Comparison of ENCODE assay signal across 1 cellular context in the genomic region with DNA sequence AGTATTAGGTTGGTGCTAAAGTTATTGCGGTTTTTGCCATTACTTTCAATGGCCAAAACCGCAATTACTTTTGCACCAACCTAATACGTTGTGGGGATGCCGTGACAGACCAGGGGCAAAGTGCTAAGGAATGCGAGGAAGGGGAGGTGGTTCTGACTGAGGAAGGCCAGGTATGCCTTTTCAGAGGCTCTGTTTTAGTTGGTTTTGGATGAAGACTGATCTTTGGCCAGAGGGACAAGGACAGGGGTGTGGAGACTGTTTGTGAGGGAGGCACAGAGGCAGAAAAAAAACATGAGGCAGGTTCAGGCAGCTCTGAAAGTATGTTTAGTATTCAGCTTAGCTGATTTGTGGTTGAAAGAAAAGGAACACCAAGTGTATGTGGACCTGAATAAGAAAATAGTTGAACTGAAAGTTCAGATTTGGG.
TF ChIP-seq lines count a peak whose summit lies in the region.

No MANE protein-coding gene starts in this region.

TF ChIP-seq in HepG2, 621 proteins besides CTCF, POLR2A, EP300 and RAD21 (continued from another document and continues in another):
- TF ChIP-seq, protein P1, sequence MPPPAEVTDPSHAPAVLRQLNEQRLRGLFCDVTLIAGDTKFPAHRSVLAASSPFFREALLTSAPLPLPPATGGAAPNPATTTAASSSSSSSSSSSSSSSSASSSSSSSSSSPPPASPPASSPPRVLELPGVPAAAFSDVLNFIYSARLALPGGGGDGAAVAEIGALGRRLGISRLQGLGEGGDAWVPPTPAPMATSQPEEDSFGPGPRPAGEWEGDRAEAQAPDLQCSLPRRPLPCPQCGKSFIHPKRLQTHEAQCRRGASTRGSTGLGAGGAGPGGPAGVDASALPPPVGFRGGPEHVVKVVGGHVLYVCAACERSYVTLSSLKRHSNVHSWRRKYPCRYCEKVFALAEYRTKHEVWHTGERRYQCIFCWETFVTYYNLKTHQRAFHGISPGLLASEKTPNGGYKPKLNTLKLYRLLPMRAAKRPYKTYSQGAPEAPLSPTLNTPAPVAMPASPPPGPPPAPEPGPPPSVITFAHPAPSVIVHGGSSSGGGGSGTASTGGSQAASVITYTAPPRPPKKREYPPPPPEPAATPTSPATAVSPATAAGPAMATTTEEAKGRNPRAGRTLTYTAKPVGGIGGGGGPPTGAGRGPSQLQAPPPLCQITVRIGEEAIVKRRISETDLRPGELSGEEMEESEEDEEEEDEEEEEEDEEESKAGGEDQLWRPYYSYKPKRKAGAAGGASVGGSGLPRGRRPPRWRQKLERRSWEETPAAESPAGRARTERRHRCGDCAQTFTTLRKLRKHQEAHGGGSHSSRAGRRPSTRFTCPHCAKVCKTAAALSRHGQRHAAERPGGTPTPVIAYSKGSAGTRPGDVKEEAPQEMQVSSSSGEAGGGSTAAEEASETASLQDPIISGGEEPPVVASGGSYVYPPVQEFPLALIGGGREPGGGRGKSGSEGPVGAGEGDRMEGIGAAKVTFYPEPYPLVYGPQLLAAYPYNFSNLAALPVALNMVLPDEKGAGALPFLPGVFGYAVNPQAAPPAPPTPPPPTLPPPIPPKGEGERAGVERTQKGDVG (CRISPR knock-in tag; IDR thresholded peaks at IDR 0.05; ENCODE audit: borderline replicate concordance) = peak; percentile 43; the same call in 1 of the 2 replicates
- 0 out of 2 replicates have a peak, but pooled peaks have one; percentile 24 for TF ChIP-seq ERF (CRISPR knock-in tag; IDR thresholded peaks at IDR 0.05)
- TF ChIP-seq, protein P2, sequence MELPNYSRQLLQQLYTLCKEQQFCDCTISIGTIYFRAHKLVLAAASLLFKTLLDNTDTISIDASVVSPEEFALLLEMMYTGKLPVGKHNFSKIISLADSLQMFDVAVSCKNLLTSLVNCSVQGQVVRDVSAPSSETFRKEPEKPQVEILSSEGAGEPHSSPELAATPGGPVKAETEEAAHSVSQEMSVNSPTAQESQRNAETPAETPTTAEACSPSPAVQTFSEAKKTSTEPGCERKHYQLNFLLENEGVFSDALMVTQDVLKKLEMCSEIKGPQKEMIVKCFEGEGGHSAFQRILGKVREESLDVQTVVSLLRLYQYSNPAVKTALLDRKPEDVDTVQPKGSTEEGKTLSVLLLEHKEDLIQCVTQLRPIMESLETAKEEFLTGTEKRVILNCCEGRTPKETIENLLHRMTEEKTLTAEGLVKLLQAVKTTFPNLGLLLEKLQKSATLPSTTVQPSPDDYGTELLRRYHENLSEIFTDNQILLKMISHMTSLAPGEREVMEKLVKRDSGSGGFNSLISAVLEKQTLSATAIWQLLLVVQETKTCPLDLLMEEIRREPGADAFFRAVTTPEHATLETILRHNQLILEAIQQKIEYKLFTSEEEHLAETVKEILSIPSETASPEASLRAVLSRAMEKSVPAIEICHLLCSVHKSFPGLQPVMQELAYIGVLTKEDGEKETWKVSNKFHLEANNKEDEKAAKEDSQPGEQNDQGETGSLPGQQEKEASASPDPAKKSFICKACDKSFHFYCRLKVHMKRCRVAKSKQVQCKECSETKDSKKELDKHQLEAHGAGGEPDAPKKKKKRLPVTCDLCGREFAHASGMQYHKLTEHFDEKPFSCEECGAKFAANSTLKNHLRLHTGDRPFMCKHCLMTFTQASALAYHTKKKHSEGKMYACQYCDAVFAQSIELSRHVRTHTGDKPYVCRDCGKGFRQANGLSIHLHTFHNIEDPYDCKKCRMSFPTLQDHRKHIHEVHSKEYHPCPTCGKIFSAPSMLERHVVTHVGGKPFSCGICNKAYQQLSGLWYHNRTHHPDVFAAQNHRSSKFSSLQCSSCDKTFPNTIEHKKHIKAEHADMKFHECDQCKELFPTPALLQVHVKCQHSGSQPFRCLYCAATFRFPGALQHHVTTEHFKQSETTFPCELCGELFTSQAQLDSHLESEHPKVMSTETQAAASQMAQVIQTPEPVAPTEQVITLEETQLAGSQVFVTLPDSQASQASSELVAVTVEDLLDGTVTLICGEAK (IDR thresholded peaks at IDR 0.05) = peak; percentile 67
- TF ChIP-seq, protein P2 (CRISPR knock-in tag; IDR thresholded peaks at IDR 0.05) = no peak
- TF ChIP-seq, protein P3, sequence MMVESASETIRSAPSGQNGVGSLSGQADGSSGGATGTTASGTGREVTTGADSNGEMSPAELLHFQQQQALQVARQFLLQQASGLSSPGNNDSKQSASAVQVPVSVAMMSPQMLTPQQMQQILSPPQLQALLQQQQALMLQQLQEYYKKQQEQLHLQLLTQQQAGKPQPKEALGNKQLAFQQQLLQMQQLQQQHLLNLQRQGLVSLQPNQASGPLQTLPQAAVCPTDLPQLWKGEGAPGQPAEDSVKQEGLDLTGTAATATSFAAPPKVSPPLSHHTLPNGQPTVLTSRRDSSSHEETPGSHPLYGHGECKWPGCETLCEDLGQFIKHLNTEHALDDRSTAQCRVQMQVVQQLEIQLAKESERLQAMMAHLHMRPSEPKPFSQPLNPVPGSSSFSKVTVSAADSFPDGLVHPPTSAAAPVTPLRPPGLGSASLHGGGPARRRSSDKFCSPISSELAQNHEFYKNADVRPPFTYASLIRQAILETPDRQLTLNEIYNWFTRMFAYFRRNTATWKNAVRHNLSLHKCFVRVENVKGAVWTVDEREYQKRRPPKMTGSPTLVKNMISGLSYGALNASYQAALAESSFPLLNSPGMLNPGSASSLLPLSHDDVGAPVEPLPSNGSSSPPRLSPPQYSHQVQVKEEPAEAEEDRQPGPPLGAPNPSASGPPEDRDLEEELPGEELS (CRISPR knock-in tag; IDR thresholded peaks at IDR 0.05) = peak; percentile 37
- no peak for TF ChIP-seq ZNF274 (CRISPR knock-in tag; IDR thresholded peaks at IDR 0.05)
- peak; percentile 67 for TF ChIP-seq PHF5A (CRISPR knock-in tag; IDR thresholded peaks at IDR 0.05; ENCODE audit: low read depth, unreplicated experiment)
- TF ChIP-seq, protein P4, sequence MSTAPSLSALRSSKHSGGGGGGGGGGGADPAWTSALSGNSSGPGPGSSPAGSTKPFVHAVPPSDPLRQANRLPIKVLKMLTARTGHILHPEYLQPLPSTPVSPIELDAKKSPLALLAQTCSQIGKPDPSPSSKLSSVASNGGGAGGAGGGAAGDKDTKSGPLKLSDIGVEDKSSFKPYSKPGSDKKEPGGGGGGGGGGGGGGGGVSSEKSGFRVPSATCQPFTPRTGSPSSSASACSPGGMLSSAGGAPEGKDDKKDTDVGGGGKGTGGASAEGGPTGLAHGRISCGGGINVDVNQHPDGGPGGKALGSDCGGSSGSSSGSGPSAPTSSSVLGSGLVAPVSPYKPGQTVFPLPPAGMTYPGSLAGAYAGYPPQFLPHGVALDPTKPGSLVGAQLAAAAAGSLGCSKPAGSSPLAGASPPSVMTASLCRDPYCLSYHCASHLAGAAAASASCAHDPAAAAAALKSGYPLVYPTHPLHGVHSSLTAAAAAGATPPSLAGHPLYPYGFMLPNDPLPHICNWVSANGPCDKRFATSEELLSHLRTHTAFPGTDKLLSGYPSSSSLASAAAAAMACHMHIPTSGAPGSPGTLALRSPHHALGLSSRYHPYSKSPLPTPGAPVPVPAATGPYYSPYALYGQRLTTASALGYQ (CRISPR knock-in tag; IDR thresholded peaks at IDR 0.05) = 0 out of 2 replicates have a peak, but pooled peaks have one; percentile 44
- TF ChIP-seq ZNF773 (CRISPR knock-in tag; IDR thresholded peaks at IDR 0.05; ENCODE audit: borderline replicate concordance) = no peak
- TF ChIP-seq RAD51 (IDR thresholded peaks at IDR 0.05; ENCODE audit: borderline replicate concordance) = no peak
- peak; percentile 47 for TF ChIP-seq POGZ (CRISPR knock-in tag; IDR thresholded peaks at IDR 0.05)
- TF ChIP-seq, protein P5, sequence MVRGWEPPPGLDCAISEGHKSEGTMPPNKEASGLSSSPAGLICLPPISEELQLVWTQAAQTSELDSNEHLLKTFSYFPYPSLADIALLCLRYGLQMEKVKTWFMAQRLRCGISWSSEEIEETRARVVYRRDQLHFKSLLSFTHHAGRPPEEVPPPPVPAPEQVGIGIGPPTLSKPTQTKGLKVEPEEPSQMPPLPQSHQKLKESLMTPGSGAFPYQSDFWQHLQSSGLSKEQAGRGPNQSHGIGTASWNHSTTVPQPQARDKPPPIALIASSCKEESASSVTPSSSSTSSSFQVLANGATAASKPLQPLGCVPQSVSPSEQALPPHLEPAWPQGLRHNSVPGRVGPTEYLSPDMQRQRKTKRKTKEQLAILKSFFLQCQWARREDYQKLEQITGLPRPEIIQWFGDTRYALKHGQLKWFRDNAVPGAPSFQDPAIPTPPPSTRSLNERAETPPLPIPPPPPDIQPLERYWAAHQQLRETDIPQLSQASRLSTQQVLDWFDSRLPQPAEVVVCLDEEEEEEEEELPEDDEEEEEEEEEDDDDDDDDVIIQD (CRISPR knock-in tag; IDR thresholded peaks at IDR 0.05; ENCODE audit: low read depth) = 0 out of 2 replicates have a peak, but pooled peaks have one; percentile 10
- TF ChIP-seq SALL1 (CRISPR knock-in tag; IDR thresholded peaks at IDR 0.05) = peak; percentile 63; the same call in 1 of the 2 replicates
- no peak for TF ChIP-seq HMG20B (CRISPR knock-in tag; conservative IDR thresholded peaks at IDR 0.05)
- TF ChIP-seq PCBP2 (optimal IDR thresholded peaks at IDR 0.05; ENCODE audit: low read depth, low read length, poor library complexity, severe bottlenecking) = no peak
- TF ChIP-seq NCOA2 (CRISPR knock-in tag; IDR thresholded peaks at IDR 0.05) = 0 out of 2 replicates have a peak, but pooled peaks have one; percentile 31
- TF ChIP-seq TEAD3 (CRISPR knock-in tag; optimal IDR thresholded peaks at IDR 0.05; ENCODE audit: borderline replicate concordance) = peak; percentile 61
- no peak for TF ChIP-seq ZNF552 (CRISPR knock-in tag; IDR thresholded peaks at IDR 0.05; ENCODE audit: borderline replicate concordance)
- TF ChIP-seq, protein P6, sequence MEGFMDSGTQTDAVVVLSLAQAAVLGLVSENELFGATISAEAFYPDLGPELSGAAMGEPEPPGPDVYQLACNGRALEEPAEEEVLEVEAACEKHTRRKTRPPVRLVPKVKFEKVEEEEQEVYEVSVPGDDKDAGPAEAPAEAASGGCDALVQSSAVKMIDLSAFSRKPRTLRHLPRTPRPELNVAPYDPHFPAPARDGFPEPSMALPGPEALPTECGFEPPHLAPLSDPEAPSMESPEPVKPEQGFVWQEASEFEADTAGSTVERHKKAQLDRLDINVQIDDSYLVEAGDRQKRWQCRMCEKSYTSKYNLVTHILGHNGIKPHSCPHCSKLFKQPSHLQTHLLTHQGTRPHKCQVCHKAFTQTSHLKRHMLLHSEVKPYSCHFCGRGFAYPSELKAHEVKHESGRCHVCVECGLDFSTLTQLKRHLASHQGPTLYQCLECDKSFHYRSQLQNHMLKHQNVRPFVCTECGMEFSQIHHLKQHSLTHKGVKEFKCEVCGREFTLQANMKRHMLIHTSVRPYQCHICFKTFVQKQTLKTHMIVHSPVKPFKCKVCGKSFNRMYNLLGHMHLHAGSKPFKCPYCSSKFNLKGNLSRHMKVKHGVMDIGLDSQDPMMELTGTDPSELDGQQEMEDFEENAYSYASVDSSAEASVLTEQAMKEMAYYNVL (CRISPR knock-in tag; IDR thresholded peaks at IDR 0.05; ENCODE audit: borderline replicate concordance) = peak; percentile 68; the same call in 1 of the 2 replicates
- peak; percentile 56; the same call in 1 of the 2 replicates for TF ChIP-seq KLF12 (CRISPR knock-in tag; IDR thresholded peaks at IDR 0.05; ENCODE audit: borderline replicate concordance)
- peak; percentile 74 for TF ChIP-seq HNF4A (CRISPR knock-in tag; IDR thresholded peaks at IDR 0.05)
- TF ChIP-seq, protein P7, sequence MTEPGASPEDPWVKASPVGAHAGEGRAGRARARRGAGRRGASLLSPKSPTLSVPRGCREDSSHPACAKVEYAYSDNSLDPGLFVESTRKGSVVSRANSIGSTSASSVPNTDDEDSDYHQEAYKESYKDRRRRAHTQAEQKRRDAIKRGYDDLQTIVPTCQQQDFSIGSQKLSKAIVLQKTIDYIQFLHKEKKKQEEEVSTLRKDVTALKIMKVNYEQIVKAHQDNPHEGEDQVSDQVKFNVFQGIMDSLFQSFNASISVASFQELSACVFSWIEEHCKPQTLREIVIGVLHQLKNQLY (CRISPR knock-in tag; IDR thresholded peaks at IDR 0.05) = no peak
- peak; percentile 23; the same call in 1 of the 2 replicates for TF ChIP-seq DPF2 (CRISPR knock-in tag; IDR thresholded peaks at IDR 0.05; ENCODE audit: borderline replicate concordance, low read depth)
- TF ChIP-seq, protein P8, sequence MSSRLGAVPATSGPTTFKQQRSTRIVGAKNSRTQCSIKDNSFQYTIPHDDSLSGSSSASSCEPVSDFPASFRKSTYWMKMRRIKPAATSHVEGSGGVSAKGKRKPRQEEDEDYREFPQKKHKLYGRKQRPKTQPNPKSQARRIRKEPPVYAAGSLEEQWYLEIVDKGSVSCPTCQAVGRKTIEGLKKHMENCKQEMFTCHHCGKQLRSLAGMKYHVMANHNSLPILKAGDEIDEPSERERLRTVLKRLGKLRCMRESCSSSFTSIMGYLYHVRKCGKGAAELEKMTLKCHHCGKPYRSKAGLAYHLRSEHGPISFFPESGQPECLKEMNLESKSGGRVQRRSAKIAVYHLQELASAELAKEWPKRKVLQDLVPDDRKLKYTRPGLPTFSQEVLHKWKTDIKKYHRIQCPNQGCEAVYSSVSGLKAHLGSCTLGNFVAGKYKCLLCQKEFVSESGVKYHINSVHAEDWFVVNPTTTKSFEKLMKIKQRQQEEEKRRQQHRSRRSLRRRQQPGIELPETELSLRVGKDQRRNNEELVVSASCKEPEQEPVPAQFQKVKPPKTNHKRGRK (CRISPR knock-in tag; IDR thresholded peaks at IDR 0.05) = 0 out of 2 replicates have a peak, but pooled peaks have one; percentile 26
- TF ChIP-seq ZEB1 (IDR thresholded peaks at IDR 0.05; ENCODE audit: insufficient replicate concordance, low read depth) = peak; percentile 30
- no peak for TF ChIP-seq ZNF678 (CRISPR knock-in tag; IDR thresholded peaks at IDR 0.05)
- TF ChIP-seq MEIS1 (CRISPR knock-in tag; IDR thresholded peaks at IDR 0.05; ENCODE audit: borderline replicate concordance) = no peak
